1 cellular context compared by ENCODE assay signal in the genomic region with DNA sequence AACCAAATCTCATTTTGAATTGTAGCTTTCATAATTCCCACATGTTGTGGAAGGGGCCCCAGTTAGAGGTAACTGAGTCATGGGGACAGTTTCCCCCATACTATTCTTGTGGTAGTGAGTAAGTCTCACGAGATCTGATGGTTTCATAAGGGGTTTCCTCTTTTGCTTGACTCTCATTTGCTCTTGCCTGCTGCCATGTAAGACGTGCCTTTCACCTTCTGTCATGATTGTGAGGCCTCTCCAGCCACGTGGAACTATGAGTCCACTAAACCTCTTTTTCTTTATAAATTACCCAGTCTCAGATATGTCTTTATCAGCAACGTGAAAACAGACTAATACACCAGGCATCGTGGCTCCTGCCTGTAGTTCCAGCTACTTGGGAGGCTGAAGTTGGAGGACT.
TF ChIP-seq lines count a peak whose summit lies in the region.

No MANE protein-coding gene starts in this region.

TF ChIP-seq in A549, 52 proteins besides CTCF, POLR2A, EP300 and RAD21:
- TF ChIP-seq ZFP36 (IDR thresholded peaks at IDR 0.05; ENCODE audit: borderline replicate concordance, partially characterized antibody) = peak; percentile 60
